In genomic region chr4:112099701-112100289, GRCh38 we compare ENCODE assay signal across 1 cellular context.
TF ChIP-seq lines count a peak whose summit lies in the region.

No MANE protein-coding gene starts in this region.

TF ChIP-seq in HepG2, 621 proteins besides CTCF, POLR2A, EP300 and RAD21 (continued from another document):
- TF ChIP-seq ZNF512 (CRISPR knock-in tag; IDR thresholded peaks at IDR 0.05) (no peak), SOX6 (IDR thresholded peaks at IDR 0.05) (no peak), SOX6 (CRISPR knock-in tag; IDR thresholded peaks at IDR 0.05) (0 out of 2 replicates have a peak, but pooled peaks have one; percentile 14), KAT8 (CRISPR knock-in tag; IDR thresholded peaks at IDR 0.05) (0 out of 2 replicates have a peak, but pooled peaks have one; percentile 25), SETDB1 (CRISPR knock-in tag; IDR thresholded peaks at IDR 0.05; ENCODE audit: borderline replicate concordance) (no peak), MYPOP (CRISPR knock-in tag; IDR thresholded peaks at IDR 0.05) (no peak), FIP1L1 (IDR thresholded peaks at IDR 0.05; ENCODE audit: borderline replicate concordance, insufficient read depth, low read depth, low read length) (no peak), STAG1 (CRISPR knock-in tag; IDR thresholded peaks at IDR 0.05) (peak; percentile 84), GLMP (CRISPR knock-in tag; IDR thresholded peaks at IDR 0.05; ENCODE audit: borderline replicate concordance) (no peak), MIXL1 (CRISPR knock-in tag; IDR thresholded peaks at IDR 0.05) (0 out of 2 replicates have a peak, but pooled peaks have one; percentile 45), KDM5B (CRISPR knock-in tag; IDR thresholded peaks at IDR 0.05; ENCODE audit: borderline replicate concordance) (no peak), RXRB (CRISPR knock-in tag; IDR thresholded peaks at IDR 0.05; ENCODE audit: borderline replicate concordance) (peak; percentile 16; the same call in 1 of the 2 replicates), ARID5B (CRISPR knock-in tag; IDR thresholded peaks at IDR 0.05) (peak; percentile 14; the same call in 1 of the 2 replicates)
